In the genomic region with DNA sequence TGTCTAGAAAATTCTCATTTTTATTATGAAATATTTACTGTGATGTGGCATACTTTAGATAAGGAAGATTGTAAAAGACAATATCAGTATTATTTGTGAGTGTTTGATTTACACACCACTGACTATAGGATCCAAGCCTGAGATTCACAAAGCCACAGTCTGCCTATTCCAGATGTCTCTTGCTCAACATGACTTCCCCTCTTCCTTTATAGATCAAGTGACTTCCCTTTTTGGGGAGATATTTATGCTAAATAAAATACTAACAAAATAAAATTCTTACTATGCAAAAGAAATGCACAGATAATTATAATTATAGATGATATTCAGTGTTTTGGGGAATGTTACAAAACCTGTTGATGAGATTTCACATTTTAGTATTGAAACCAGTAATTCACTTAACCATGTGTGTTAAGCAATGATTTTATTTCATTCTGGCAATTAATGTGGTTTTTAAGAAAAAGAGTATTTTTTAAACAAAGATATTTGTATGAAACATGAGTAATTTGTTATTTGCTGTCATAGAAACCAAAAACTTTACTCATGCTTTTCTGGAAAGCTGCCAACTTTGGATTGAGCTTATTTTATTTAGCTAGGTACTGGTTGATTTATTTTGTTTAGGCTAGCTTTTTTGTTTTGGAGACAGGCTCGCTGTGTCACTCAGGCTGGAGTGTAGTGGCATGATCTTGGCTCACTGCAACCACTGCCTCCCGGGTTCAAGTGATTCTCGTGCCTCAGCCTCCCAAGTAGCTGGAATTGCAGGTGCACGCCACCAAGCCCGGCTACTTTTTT, we compare ENCODE assay signal across 8 cellular contexts. TPM values are rescaled to one million over a fixed set of nuclear protein-coding genes. Genes with fewer than 3 reads are reported as not detected.
A peak's percentile ranks its signal among the peaks of the same experiment; 100 is the strongest.
DNase-seq lines count a peak whose midpoint lies in the region; ATAC-seq and TF ChIP-seq lines count a peak whose summit lies in the region.

No MANE protein-coding gene starts in this region.

- POLR2A ChIA-PET in CD4-positive, alpha-beta T cell (lab: Charles Lee), result interaction anchor here (0.7 to 5.2 kb wide), 14 partner anchors 9 to 99 kb away, joined by 3 to 36 read pairs (median 5); partner anchors contain the start of gene GPR183

- no peaks in the 10 kb centered on the region for H3K27me3 Mint-ChIP-seq in CD4-positive, alpha-beta T cell

- H3K4me3 ChIP-seq in astrocyte of the cerebellum (ENCODE audit: low read depth, low read length), result no peak overlapping the region

- peak overlapping the region; percentile 93 for H3K27ac Mint-ChIP-seq in CD4-positive, alpha-beta T cell

- ATAC-seq in CD4-positive, alpha-beta T cell (ENCODE audit: poor library complexity), result peak; percentile 35
- ATAC-seq in HG03571 (IDR thresholded peaks at IDR 0.05; ENCODE audit: unreplicated experiment), result no peak
- ATAC-seq in GM21786 (IDR thresholded peaks at IDR 0.05; ENCODE audit: unreplicated experiment), result no peak
- ATAC-seq in HG03097 (IDR thresholded peaks at IDR 0.05; ENCODE audit: low FRiP score, unreplicated experiment), result no peak

- H3K27me3 ChIP-seq in CD4-positive, alpha-beta T cell (ENCODE audit: control insufficient read depth, insufficient read depth, low read length), result no peaks in the 10 kb centered on the region

- CTCF ChIA-PET in CD4-positive, alpha-beta T cell (lab: Charles Lee), result interaction anchor here (1.0 to 2.9 kb wide), 8 partner anchors 10 to 116 kb away, joined by 3 to 18 read pairs (median 6); no protein-coding TSS in a partner anchor

- peaks cover 84% of the 10 kb centered on the region for H3K4me1 Mint-ChIP-seq in CD4-positive, alpha-beta T cell (ENCODE audit: low read depth)

- in situ Hi-C loops in astrocyte of the cerebellum (cut with HindIII; ENCODE audit: low sequenced_read_pairs), result no loop called here

- peaks cover 60% of the 10 kb centered on the region for H3K36me3 Mint-ChIP-seq in CD4-positive, alpha-beta T cell (ENCODE audit: low read depth)

- intact Hi-C loops in CD4-positive, alpha-beta T cell (cut with DNase I, micrococcal nuclease), result no loop called here

- H3K4me3 Mint-ChIP-seq in CD4-positive, alpha-beta T cell, result peak overlapping the region; percentile 36

- no peak for TF ChIP-seq CTCF in CD4-positive, alpha-beta T cell (IDR thresholded peaks at IDR 0.05)
- no peak for TF ChIP-seq CTCF in astrocyte of the cerebellum (IDR thresholded peaks at IDR 0.05; ENCODE audit: low read depth, low read length, missing control alignments)

- no peaks in the 10 kb centered on the region for H3K9me3 ChIP-seq in CD4-positive, alpha-beta T cell (ENCODE audit: control insufficient read depth, low read length)

- no peaks in the 10 kb centered on the region for H3K9me3 Mint-ChIP-seq in CD4-positive, alpha-beta T cell

- peak overlapping the region; percentile 80 for H3K27ac ChIP-seq in CD4-positive, alpha-beta T cell (ENCODE audit: low read depth, low read length)

- peak in 4 of 10 experiments; percentile 14 to 44 (median 32) for DNase-seq in CD4-positive, alpha-beta T cell
- DNase-seq in M059J (ENCODE audit: low read depth), result peak; percentile 96
- DNase-seq in astrocyte of the cerebellum (ENCODE audit: low read depth), result peak; percentile 86
- peak; percentile 40 for DNase-seq in left kidney (ENCODE audit: low read depth, low spot score)
- DNase-seq in C1 segment of cervical spinal cord (lab: John Stamatoyannopoulos, UW), result no peak

RNA-seq across cellular contexts. Expression of gene GPR183, which starts 13.7 kb away (rescaled TPM):
- 100 to 1,000 TPM; 330 to 337 TPM for total RNA-seq in CD4-positive, alpha-beta T cell
- total RNA-seq in M059J (2014; rRNA removed; shearing (Covaris generic)), result 0.12 and 0.74 TPM in 2 replicates

Comparison
In these comparisons a context has a peak if more than half of its experiments do, and no peak if none do; other contexts are left out.
1. DNase-seq: peak in M059J (single experiment), astrocyte of the cerebellum (single experiment) and left kidney (single experiment); none in C1 segment of cervical spinal cord (0 of 14).
2. RNA of gene GPR183, which starts 13.7 kb away (total RNA-seq): 330 to 337 TPM in CD4-positive, alpha-beta T cell; 0.12 to 0.74 TPM in M059J; every median in the first group is over 100 times any median in the second.